ENCODE assay signal across 12 cellular contexts in the genomic region with DNA sequence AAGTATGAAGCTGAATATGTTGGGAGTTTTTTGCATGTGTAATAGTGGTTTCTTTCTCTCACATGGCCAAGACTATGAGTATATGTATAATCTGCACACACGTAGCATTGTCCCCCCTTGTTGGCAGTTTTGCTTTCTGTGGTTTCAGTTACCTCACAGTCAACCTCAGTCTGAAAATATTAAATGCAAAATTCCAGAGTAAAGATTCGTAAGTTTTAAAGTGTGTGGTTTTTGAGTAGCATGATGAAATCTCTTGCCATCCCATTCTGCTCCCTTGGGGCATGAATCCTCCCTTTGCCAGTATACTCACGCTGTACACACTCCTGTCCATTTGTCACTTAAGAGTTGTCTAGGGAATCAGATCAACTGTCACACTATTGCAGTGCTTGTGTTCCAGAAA.
A peak's percentile ranks its signal among the peaks of the same experiment; 100 is the strongest.
DNase-seq lines count a peak whose midpoint lies in the region; ATAC-seq and TF ChIP-seq lines count a peak whose summit lies in the region.
"Had no signal": no experiment of that assay in that cellular context is flagged by ENCODE, and none has a peak within 500 bp of the region (broad histone marks: within the 10 kb centered on the region; RNA-seq: fewer than 3 reads in every experiment).

No MANE protein-coding gene starts in this region.

- no peaks in the 10 kb centered on the region for H3K36me3 ChIP-seq in colonic mucosa
- H3K36me3 ChIP-seq: esophagus muscularis mucosa had no signal

- no peak overlapping the region for H3K4me3 ChIP-seq in colonic mucosa
- H3K4me3 ChIP-seq: esophagus muscularis mucosa had no signal

- TF ChIP-seq CTCF in colonic mucosa (IDR thresholded peaks at IDR 0.05): no peak

- no peaks in the 10 kb centered on the region for H3K27me3 ChIP-seq in colonic mucosa
- H3K27me3 ChIP-seq: esophagus muscularis mucosa had no signal

- no peak overlapping the region for H3K9ac ChIP-seq in colonic mucosa (ENCODE audit: low read depth in 2 of 2, low read length in 2 of 2)

- H3K9me3 ChIP-seq in colonic mucosa: no peaks in the 10 kb centered on the region
- H3K9me3 ChIP-seq: esophagus muscularis mucosa had no signal

- DNase-seq in AG08395 (ENCODE audit: low spot score): peak; percentile 63
- peak; percentile 90 for DNase-seq in LHCN-M2 (ENCODE audit: low read depth)
- DNase-seq in dedifferentiated amniotic fluid mesenchymal stem cell (ENCODE audit: extremely low spot score): peak; percentile 90
- DNase-seq in colonic mucosa: no peak
- DNase-seq in KBM-7: no peak
- DNase-seq in 8988T: no peak
- DNase-seq: activated naive CD4-positive, alpha-beta T cell treated with anti-CD3 and anti-CD28 coated beads for 36 hours; NCI-H446; small intestine had no signal

- intact Hi-C loops in colonic mucosa (cut with DNase I): no loop called here

- no peaks in the 10 kb centered on the region for H3K4me1 ChIP-seq in colonic mucosa
- H3K4me1 ChIP-seq: esophagus muscularis mucosa had no signal

- ATAC-seq in GM19397 (IDR thresholded peaks at IDR 0.05; ENCODE audit: unreplicated experiment) (peak; percentile 57), GM21619 (IDR thresholded peaks at IDR 0.05; ENCODE audit: unreplicated experiment) (no peak)

- in situ Hi-C loops in KBM-7 (cut with MboI; ENCODE audit: low pct_unique_long_range_greater_than_20kb, low sequenced_read_pairs): loop anchor here (25.0 kb wide), 1 partner anchor 427 kb away; no protein-coding TSS in a partner anchor

- no peak overlapping the region for H3K27ac ChIP-seq in colonic mucosa
- H3K27ac ChIP-seq: esophagus muscularis mucosa had no signal

Comparison
In these comparisons a context has a peak if more than half of its experiments do, and no peak if none do; other contexts are left out.
1. DNase-seq: peak in AG08395 (single experiment), LHCN-M2 (single experiment) and dedifferentiated amniotic fluid mesenchymal stem cell (single experiment); none in colonic mucosa (single experiment), KBM-7 (single experiment) and 8988T (single experiment).